ENCODE assay signal across 9 cellular contexts in the genomic region with DNA sequence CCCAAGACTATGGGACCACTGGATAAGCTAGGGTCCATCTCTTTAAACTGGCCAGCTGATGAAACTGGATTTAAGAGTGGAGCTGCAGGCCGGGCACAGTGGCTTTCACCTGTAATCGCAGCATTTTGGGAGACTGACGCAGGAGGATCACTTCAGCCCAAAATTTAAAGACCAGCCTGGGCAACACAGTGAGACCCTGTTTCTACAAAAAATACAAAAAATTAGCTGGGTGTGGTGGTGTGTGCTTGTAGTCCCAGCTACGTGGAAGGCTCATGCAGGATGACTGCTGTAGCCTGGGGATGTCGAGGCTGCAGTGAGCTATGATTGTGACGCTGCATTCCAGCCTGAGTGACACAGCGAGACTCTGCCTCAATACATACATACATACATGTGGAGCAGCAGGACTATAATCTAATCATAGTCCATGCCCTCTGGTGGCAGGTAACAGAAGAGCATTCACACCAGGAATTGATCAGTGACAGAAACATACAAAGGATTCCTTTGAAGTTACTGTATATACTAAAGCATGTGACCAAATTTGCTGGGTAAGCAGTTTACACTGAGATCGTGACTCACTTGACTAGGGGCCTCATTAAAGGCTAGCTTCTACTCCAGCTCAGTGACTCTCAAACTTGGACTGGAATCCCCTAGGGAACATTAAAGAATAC.
DNase-seq lines count a peak whose midpoint lies in the region; ATAC-seq, FAIRE-seq and TF ChIP-seq lines count a peak whose summit lies in the region.
"Had no signal": no experiment of that assay in that cellular context is flagged by ENCODE, and none has a peak within 500 bp of the region (broad histone marks: within the 10 kb centered on the region; RNA-seq: fewer than 3 reads in every experiment).

No MANE protein-coding gene starts in this region.

- TF ChIP-seq POLR2A in heart left ventricle (IDR thresholded peaks at IDR 0.05) = no peak

- no peak overlapping the region for H3K9ac ChIP-seq in astrocyte (ENCODE audit: low read length)

- no peak overlapping the region for H2AFZ ChIP-seq in astrocyte (ENCODE audit: low read depth, low read length)

- H3K27ac ChIP-seq in heart left ventricle (no peak overlapping the region), right atrium auricular region (no peak overlapping the region), astrocyte (ENCODE audit: low read depth, low read length) (no peak overlapping the region), substantia nigra (ENCODE audit: low read depth, low read length, poor library complexity, severe bottlenecking) (no peak overlapping the region)

- H3K4me2 ChIP-seq in astrocyte (ENCODE audit: low read length) = no peak overlapping the region

- H4K20me1 ChIP-seq in astrocyte (ENCODE audit: insufficient read depth, low read length) = no peaks in the 10 kb centered on the region

- no peaks in the 10 kb centered on the region for H3K79me2 ChIP-seq in astrocyte (ENCODE audit: insufficient read depth, low read length)

- H3K27me3 Mint-ChIP-seq in astrocyte (ENCODE audit: low read depth, unreplicated experiment) = no peaks in the 10 kb centered on the region
- H3K27me3 Mint-ChIP-seq: dendritic cell treated with granulocyte-macrophage colony-stimulating factor and Interleukin-4, amounts not matched to agents 40 ng/mL and 50 ng/mL, for 4 days had no signal

- no peak overlapping the region for H3K4me3 ChIP-seq in heart left ventricle
- H3K4me3 ChIP-seq in right atrium auricular region = no peak overlapping the region
- no peak overlapping the region for H3K4me3 ChIP-seq in astrocyte (ENCODE audit: insufficient read depth, low read depth, low read length)

- peak overlapping the region; percentile 79 for H3K27ac Mint-ChIP-seq in astrocyte (ENCODE audit: unreplicated experiment)
- H3K27ac Mint-ChIP-seq: dendritic cell treated with granulocyte-macrophage colony-stimulating factor and Interleukin-4, amounts not matched to agents 40 ng/mL and 50 ng/mL, for 4 days had no signal

- DNase-seq in heart left ventricle (no peak), right atrium auricular region (ENCODE audit: low spot score) (no peak), NCI-H226 (peak; percentile 42), astrocyte (ENCODE audit: low read depth) (peak; percentile 81), left colon (peak; percentile 26 to 41), substantia nigra (lab: John Stamatoyannopoulos, UW) (no peak), T-helper 9 cell (no peak)

- peaks cover 2% of the 10 kb centered on the region for H3K36me3 Mint-ChIP-seq in astrocyte (ENCODE audit: low read depth, unreplicated experiment)

- FAIRE-seq in astrocyte (lab: Jason Lieb, UNC) = peak; percentile 82

- intact Hi-C loops in heart left ventricle (cut with DNase I) = no loop called here
- intact Hi-C loops in left colon (cut with DNase I, micrococcal nuclease) = no loop called here

- TF ChIP-seq CTCF in heart left ventricle (IDR thresholded peaks at IDR 0.05) = peak; percentile 20 to 55 (median 38)
- TF ChIP-seq CTCF in right atrium auricular region (IDR thresholded peaks at IDR 0.05) = peak in 1 of 2 donors; percentile 51
- peak; percentile 56 for TF ChIP-seq CTCF in astrocyte (IDR thresholded peaks at IDR 0.05; ENCODE audit: insufficient read depth, low read depth, low read length)

- no peaks in the 10 kb centered on the region for H3K4me1 Mint-ChIP-seq in astrocyte (ENCODE audit: low read depth, unreplicated experiment)

- H3K9me3 Mint-ChIP-seq in astrocyte (ENCODE audit: unreplicated experiment) = no peaks in the 10 kb centered on the region
- H3K9me3 Mint-ChIP-seq: dendritic cell treated with granulocyte-macrophage colony-stimulating factor and Interleukin-4, amounts not matched to agents 40 ng/mL and 50 ng/mL, for 4 days had no signal

- H3K36me3 ChIP-seq in heart left ventricle (peaks cover 0 to 27% (median 0%) of the 10 kb centered on the region in 9 donors), right atrium auricular region (peaks cover 3% of the 10 kb centered on the region), astrocyte (ENCODE audit: insufficient read depth, low read length) (no peaks in the 10 kb centered on the region)

- no peak overlapping the region for H3K4me3 Mint-ChIP-seq in astrocyte (ENCODE audit: unreplicated experiment)
- H3K4me3 Mint-ChIP-seq: dendritic cell treated with granulocyte-macrophage colony-stimulating factor and Interleukin-4, amounts not matched to agents 40 ng/mL and 50 ng/mL, for 4 days had no signal

- H3K27me3 ChIP-seq in heart left ventricle (no peaks in the 10 kb centered on the region), right atrium auricular region (no peaks in the 10 kb centered on the region), astrocyte (ENCODE audit: insufficient read depth, low read length) (no peaks in the 10 kb centered on the region)

- 86 to 89% (median 87%) methylated on average over 8 of the region's 8 CpGs for WGBS in heart left ventricle, 4 donors

- H3K9me3 ChIP-seq in heart left ventricle = no peaks in the 10 kb centered on the region
- no peaks in the 10 kb centered on the region for H3K9me3 ChIP-seq in right atrium auricular region
- no peaks in the 10 kb centered on the region for H3K9me3 ChIP-seq in astrocyte (ENCODE audit: insufficient read depth, low read depth, low read length)

- no peaks in the 10 kb centered on the region for H3K4me1 ChIP-seq in heart left ventricle
- no peaks in the 10 kb centered on the region for H3K4me1 ChIP-seq in right atrium auricular region
- H3K4me1 ChIP-seq in astrocyte (ENCODE audit: insufficient read depth, low read length) = peaks cover 8% of the 10 kb centered on the region

- ATAC-seq in heart left ventricle (peak in 2 of 4 donors; percentile 22 to 24), left colon (peak; percentile 93), GM18502 (IDR thresholded peaks at IDR 0.05; ENCODE audit: poor library complexity, unreplicated experiment) (no peak)

Comparison
In these comparisons a context has a peak if more than half of its experiments do, and no peak if none do; other contexts are left out.
1. DNase-seq: peak in NCI-H226 (single experiment), astrocyte (single experiment) and left colon (2 of 2); none in heart left ventricle (0 of 5), right atrium auricular region (single experiment), substantia nigra (0 of 49) and T-helper 9 cell (single experiment).